Comparison of ENCODE assay signal across 16 cellular contexts in genomic region chr11:6328321-6328720, GRCh38. TPM values are rescaled to one million over a fixed set of nuclear protein-coding genes. Genes with fewer than 3 reads are reported as not detected.
A peak's percentile ranks its signal among the peaks of the same experiment; 100 is the strongest.
DNase-seq lines count a peak whose midpoint lies in the region; ATAC-seq and TF ChIP-seq lines count a peak whose summit lies in the region.
"Had no signal": no experiment of that assay in that cellular context is flagged by ENCODE, and none has a peak within 500 bp of the region (broad histone marks: within the 10 kb centered on the region; RNA-seq: fewer than 3 reads in every experiment).

No MANE protein-coding gene starts in this region.

- H3K4me1 Mint-ChIP-seq in WTC11 (peaks cover 56% of the 10 kb centered on the region), progenitor cell of endocrine pancreas (ENCODE audit: low read depth) (peaks cover 35% of the 10 kb centered on the region)

- H3K9me3 Mint-ChIP-seq in WTC11: no peaks in the 10 kb centered on the region
- H3K9me3 Mint-ChIP-seq in progenitor cell of endocrine pancreas (ENCODE audit: low read depth): no peaks in the 10 kb centered on the region

- POLR2A ChIA-PET in WTC11 (lab: Charles Lee): interaction anchor here (0.7 to 0.9 kb wide), 3 partner anchors 9 to 1659 kb away, joined by 5 to 8 read pairs (median 6); partner anchors contain the start of gene EIF3F

- CTCF ChIA-PET in WTC11 (lab: Charles Lee): interaction anchor here (0.6 to 4.1 kb wide), 11 partner anchors 9 to 230 kb away, joined by 3 to 20 read pairs (median 6); partner anchors contain the start of gene CAVIN3

- H3K4me3 Mint-ChIP-seq in WTC11 (no peak overlapping the region), progenitor cell of endocrine pancreas (ENCODE audit: low read depth) (no peak overlapping the region)

- TF ChIP-seq CTCF in WTC11 (IDR thresholded peaks at IDR 0.05): no peak
- no peak for TF ChIP-seq CTCF in progenitor cell of endocrine pancreas (IDR thresholded peaks at IDR 0.05; ENCODE audit: unreplicated experiment)

- ATAC-seq in WTC11 (peak; percentile 44), GM21360 (IDR thresholded peaks at IDR 0.05; ENCODE audit: unreplicated experiment) (no peak)
- ATAC-seq: HepG2, Panc1 had no signal

- H3K36me3 Mint-ChIP-seq in WTC11 (no peaks in the 10 kb centered on the region), progenitor cell of endocrine pancreas (ENCODE audit: insufficient read depth) (no peaks in the 10 kb centered on the region)

- H3K27ac Mint-ChIP-seq in WTC11 (no peak overlapping the region), progenitor cell of endocrine pancreas (peak overlapping the region; percentile 51)

- H3K27me3 Mint-ChIP-seq in WTC11 (ENCODE audit: low read depth) (no peaks in the 10 kb centered on the region), progenitor cell of endocrine pancreas (no peaks in the 10 kb centered on the region)

- DNase-seq in COLO829 (ENCODE audit: low spot score) (peak; percentile 58), WTC11 (ENCODE audit: low spot score) (no peak), fibroblast of gingiva (ENCODE audit: low read depth) (peak; percentile 18), progenitor cell of endocrine pancreas (ENCODE audit: low spot score, unreplicated experiment) (no peak), GF-D8 (lab: John Stamatoyannopoulos, UW) (no peak), LoVo (ENCODE audit: low spot score) (no peak)
- DNase-seq: Caco-2, MG63, NCI-H1092, NCI-H146, NCI-H2081, NCI-H510A, NCI-H82 had no signal

TF ChIP-seq in WTC11, 78 proteins besides CTCF, POLR2A, EP300 and RAD21:
- no peak for TF ChIP-seq EMX1 (CRISPR knock-in tag; IDR thresholded peaks at IDR 0.05)
- TF ChIP-seq STAT6 (CRISPR knock-in tag; conservative IDR thresholded peaks at IDR 0.05; ENCODE audit: low read depth): no peak
- no peak for TF ChIP-seq ZNF232 (CRISPR knock-in tag; IDR thresholded peaks at IDR 0.05)
- no peak for TF ChIP-seq ZBTB43 (CRISPR knock-in tag; IDR thresholded peaks at IDR 0.05)
- no peak for TF ChIP-seq ZNF138 (CRISPR knock-in tag; conservative IDR thresholded peaks at IDR 0.05)
- no peak for TF ChIP-seq ZNF121 (CRISPR knock-in tag; IDR thresholded peaks at IDR 0.05)
- no peak for TF ChIP-seq ZMAT4 (CRISPR knock-in tag; IDR thresholded peaks at IDR 0.05)
- no peak for TF ChIP-seq ZBTB21 (CRISPR knock-in tag; IDR thresholded peaks at IDR 0.05; ENCODE audit: borderline replicate concordance)
- no peak for TF ChIP-seq TEAD4 (CRISPR knock-in tag; IDR thresholded peaks at IDR 0.05)
- TF ChIP-seq PREB (CRISPR knock-in tag; IDR thresholded peaks at IDR 0.05; ENCODE audit: borderline replicate concordance): no peak
- TF ChIP-seq TP53 (CRISPR knock-in tag; IDR thresholded peaks at IDR 0.05): no peak
- TF ChIP-seq OVOL2 (CRISPR knock-in tag; IDR thresholded peaks at IDR 0.05; ENCODE audit: borderline replicate concordance): no peak
- no peak for TF ChIP-seq ZNF317 (CRISPR knock-in tag; IDR thresholded peaks at IDR 0.05; ENCODE audit: borderline replicate concordance, low read depth)
- no peak for TF ChIP-seq ZNF425 (CRISPR knock-in tag; conservative IDR thresholded peaks at IDR 0.05)
- TF ChIP-seq PRRX2 (CRISPR knock-in tag; IDR thresholded peaks at IDR 0.05): no peak
- TF ChIP-seq ZNF219 (CRISPR knock-in tag; IDR thresholded peaks at IDR 0.05; ENCODE audit: borderline replicate concordance): no peak
- TF ChIP-seq ATF2 (CRISPR knock-in tag; IDR thresholded peaks at IDR 0.05; ENCODE audit: borderline replicate concordance, low read depth): no peak

RNA-seq across cellular contexts. Expression of gene CAVIN3, which starts 8.0 kb away (rescaled TPM):
- total RNA-seq in WTC11 (2021) (27.3 to 41.5 TPM (median 28.0 TPM) in 3 replicates), progenitor cell of endocrine pancreas (6.7 and 7.1 TPM in 2 replicates)
- total RNA-seq: HepG2 had no signal

Comparison
In these comparisons a context has a peak if more than half of its experiments do, and no peak if none do; other contexts are left out.
1. DNase-seq: peak in COLO829 (single experiment) and fibroblast of gingiva (single experiment); none in WTC11 (single experiment), progenitor cell of endocrine pancreas (single experiment), GF-D8 (single experiment) and LoVo (single experiment).